24 cellular contexts compared by ENCODE assay signal in genomic region chr11:57541099-57541670, GRCh38. TPM values are rescaled to one million over a fixed set of nuclear protein-coding genes. Genes with fewer than 3 reads are reported as not detected.
"Had no signal": no experiment of that assay in that cellular context is flagged by ENCODE, and none has a peak within 500 bp of the region (broad histone marks: within the 10 kb centered on the region; RNA-seq: fewer than 3 reads in every experiment).

No MANE protein-coding gene starts in this region.

- H3K36me3 ChIP-seq: prostate gland, sigmoid colon, suprapubic skin, thyroid gland had no signal

- H3K4me3 ChIP-seq: coronary artery, prostate gland, sigmoid colon, smooth muscle cell, suprapubic skin, thyroid gland had no signal

- H3K9me3 ChIP-seq: prostate gland, sigmoid colon, suprapubic skin, thyroid gland had no signal

- H3K4me1 ChIP-seq: parathyroid adenoma, prostate gland, sigmoid colon, suprapubic skin, thyroid gland had no signal

- H3K27ac ChIP-seq: coronary artery, parathyroid adenoma, prostate gland, sigmoid colon, suprapubic skin, thyroid gland had no signal

- H3K27me3 ChIP-seq: sigmoid colon, suprapubic skin, thyroid gland had no signal

- DNase-seq: effector CD8-positive, alpha-beta T cell; foreskin melanocyte; immature natural killer cell; mesendoderm; naive thymus-derived CD4-positive, alpha-beta T cell; nephron progenitor cell; retina; sigmoid colon; stimulated activated CD4-positive, alpha-beta T cell treated with anti-CD3 and anti-CD28 coated beads, Interleukin-2, amount 100 ng/mL, for 48 hours; stimulated activated naive CD8-positive, alpha-beta T cell treated with anti-CD3 and anti-CD28 coated beads, Interleukin-15, Interleukin-2, amounts not matched to agents 100 U/mL and 50 U/mL, for 24 hours; thyroid gland had no signal

- H3K9ac ChIP-seq: parathyroid adenoma had no signal

- ATAC-seq: naive thymus-derived CD4-positive, alpha-beta T cell; stimulated activated naive CD8-positive, alpha-beta T cell treated with anti-CD3 and anti-CD28 coated beads, Interleukin-15, Interleukin-2, amounts not matched to agents 100 U/mL and 50 U/mL, for 24 hours had no signal

RNA-seq across cellular contexts. Expression of gene SMTNL1, which starts 3.8 kb away (rescaled TPM):
- total RNA-seq: chondrocyte; dermis microvascular lymphatic vessel endothelial cell; glomerular endothelial cell; liver; lung microvascular endothelial cell; naive thymus-derived CD4-positive, alpha-beta T cell; omental fat pad; sigmoid colon; smooth muscle cell; suprapubic skin; thyroid gland had no signal
- polyA plus RNA-seq: esophagus, keratinocyte, liver, sigmoid colon, smooth muscle cell had no signal

RNA-seq across cellular contexts. Expression of gene SERPING1, which starts 56.3 kb away (rescaled TPM):
- total RNA-seq: dermis microvascular lymphatic vessel endothelial cell had no signal
- polyA plus RNA-seq: naive thymus-derived CD4-positive, alpha-beta T cell had no signal
